In genomic region chr5:153641183-153641688, GRCh38 we compare ENCODE assay signal across 23 cellular contexts.
DNase-seq lines count a peak whose midpoint lies in the region; ATAC-seq and TF ChIP-seq lines count a peak whose summit lies in the region.
"Had no signal": no experiment of that assay in that cellular context is flagged by ENCODE, and none has a peak within 500 bp of the region (broad histone marks: within the 10 kb centered on the region; RNA-seq: fewer than 3 reads in every experiment).

No MANE protein-coding gene starts in this region.

- no peaks in the 10 kb centered on the region for H3K9me3 ChIP-seq in lower lobe of right lung
- H3K9me3 ChIP-seq: HAP-1, mucosa of descending colon had no signal

- DNase-seq in AG09319 (ENCODE audit: extremely low read depth, low read depth), result peak; percentile 23
- DNase-seq in DMS79 (lab: John Stamatoyannopoulos, UW), result peak; percentile 15
- peak; percentile 47 for DNase-seq in fibroblast of the aortic adventitia (ENCODE audit: low read depth)
- DNase-seq in lower lobe of right lung, result no peak
- DNase-seq in activated CD4-positive, alpha-beta T cell treated with anti-CD3 and anti-CD28 coated beads for 1 hour, result no peak
- DNase-seq: activated CD4-positive, alpha-beta memory T cell treated with anti-CD3 and anti-CD28 coated beads, Interleukin-2, amount 10 ng/mL, durations not matched to agents 7 days and 5 days; activated CD8-positive, alpha-beta memory T cell treated with anti-CD3 and anti-CD28 coated beads, Interleukin-2, amount 50 U/mL, for 48 hours; cortex of kidney; effector memory CD8-positive, alpha-beta T cell; hippocampal formation; immature natural killer cell; mucosa of descending colon; NCI-H1436; NCI-H2171; NCI-H526; posterior cingulate gyrus; stimulated activated naive B cell treated with anti-CD40 and anti-IgM and Interleukin-4, amounts not matched to agents 10 μg/mL and 1 μg/mL and 100 μg/mL, for 72 hours had no signal

- H3K4me3 ChIP-seq in fibroblast of the aortic adventitia (ENCODE audit: low read depth, low read length) (no peak overlapping the region), lower lobe of right lung (no peak overlapping the region)
- H3K4me3 ChIP-seq: HAP-1, mucosa of descending colon, SK-N-MC had no signal

- H3K36me3 ChIP-seq in lower lobe of right lung, result no peaks in the 10 kb centered on the region
- H3K36me3 ChIP-seq: HAP-1 had no signal

- no peaks in the 10 kb centered on the region for H3K27me3 ChIP-seq in lower lobe of right lung (ENCODE audit: low read depth)

- H3K4me1 ChIP-seq in lower lobe of right lung, result no peaks in the 10 kb centered on the region
- H3K4me1 ChIP-seq: HAP-1 had no signal

- peak; percentile 16 to 29 for ATAC-seq in lower lobe of right lung
- ATAC-seq in GM18502 (IDR thresholded peaks at IDR 0.05; ENCODE audit: poor library complexity, unreplicated experiment), result no peak
- no peak for ATAC-seq in GM21825 (IDR thresholded peaks at IDR 0.05; ENCODE audit: unreplicated experiment)
- ATAC-seq: activated CD4-positive, CD25-positive, alpha-beta regulatory T cell treated with anti-CD3 and anti-CD28 coated beads, Interleukin-2, amount 50 U/mL, for 24 hours; activated T-helper 17 cell treated with anti-CD3 and anti-CD28 coated beads, Interleukin-2, amount 50 U/mL, for 72 hours; effector memory CD8-positive, alpha-beta T cell; mucosa of descending colon; stimulated activated naive B cell treated with anti-CD40 and anti-IgM and Interleukin-4, amounts not matched to agents 10 μg/mL and 1 μg/mL and 100 μg/mL, for 72 hours had no signal

- TF ChIP-seq CTCF in AG09319 (IDR thresholded peaks at IDR 0.05; ENCODE audit: low read depth, low read length), result no peak
- TF ChIP-seq CTCF in fibroblast of the aortic adventitia (IDR thresholded peaks at IDR 0.05; ENCODE audit: insufficient read depth, low read length), result no peak
- TF ChIP-seq CTCF in lower lobe of right lung (IDR thresholded peaks at IDR 0.05), result no peak

- H3K27ac ChIP-seq in lower lobe of right lung, result no peak overlapping the region
- H3K27ac ChIP-seq: SK-N-MC had no signal

- intact Hi-C loops in lower lobe of right lung (cut with DNase I), result no loop called here

Comparison
In these comparisons a context has a peak if more than half of its experiments do, and no peak if none do; other contexts are left out.
1. DNase-seq: peak in AG09319 (single experiment), DMS79 (single experiment) and fibroblast of the aortic adventitia (single experiment); none in lower lobe of right lung (single experiment) and activated CD4-positive, alpha-beta T cell treated with anti-CD3 and anti-CD28 coated beads for 1 hour (single experiment).
2. ATAC-seq: peak in lower lobe of right lung (2 of 2); none in GM18502 (single experiment) and GM21825 (single experiment).